Comparison of ENCODE assay signal across 8 cellular contexts in the genomic region with DNA sequence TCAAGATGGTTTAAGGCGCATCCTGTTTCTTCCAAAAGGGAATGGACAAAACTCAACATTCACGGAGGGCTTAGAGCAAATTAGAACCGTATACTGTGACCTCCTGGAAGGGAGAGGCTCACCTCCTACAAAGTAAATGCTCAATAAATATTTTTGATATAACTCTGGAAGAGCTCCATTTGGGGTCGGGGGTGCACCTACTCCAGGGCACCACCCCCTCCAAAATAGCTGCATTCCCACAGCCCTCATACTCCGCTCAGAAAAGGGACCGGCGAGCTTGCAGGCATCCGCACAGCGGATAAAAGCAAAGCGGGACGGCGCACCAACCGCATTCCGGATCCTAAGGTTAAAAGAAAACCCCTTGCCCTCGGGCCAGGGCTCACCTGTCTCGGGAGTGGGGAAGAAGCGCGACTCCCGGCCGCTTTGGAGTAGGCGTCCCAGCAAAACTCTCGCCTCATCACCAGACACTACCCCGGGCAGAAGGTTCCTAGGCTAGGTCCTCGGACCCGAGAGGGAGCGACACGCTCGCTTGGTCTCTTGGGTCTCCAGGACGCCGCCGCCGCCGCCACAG. TPM values are rescaled to one million over a fixed set of nuclear protein-coding genes. Genes with fewer than 3 reads are reported as not detected.
A peak's percentile ranks its signal among the peaks of the same experiment; 100 is the strongest.
DNase-seq lines count a peak whose midpoint lies in the region; ATAC-seq, FAIRE-seq and TF ChIP-seq lines count a peak whose summit lies in the region.

No MANE protein-coding gene starts in this region.

- TF ChIP-seq POLR2A in GM12878 (IDR thresholded peaks at IDR 0.05; ENCODE audit: low read depth, low read length) = peak; percentile 2; the same call in 1 of the 2 replicates
- no peak for TF ChIP-seq POLR2A in lower leg skin (IDR thresholded peaks at IDR 0.05)

- H3K4me1 Mint-ChIP-seq in Caco-2 (ENCODE audit: low read depth, unreplicated experiment) = peaks cover 10% of the 10 kb centered on the region

- H3K4me1 ChIP-seq in Caco-2 = 0 out of 2 replicates have a peak, but pooled peaks cover 7% of the 10 kb centered on the region
- H3K4me1 ChIP-seq in GM12878 (ENCODE audit: control insufficient read depth, insufficient read depth, low read length) = peaks cover 6% of the 10 kb centered on the region
- no peaks in the 10 kb centered on the region for H3K4me1 ChIP-seq in urinary bladder (ENCODE audit: insufficient read depth)

- H3K27me3 Mint-ChIP-seq in Caco-2 (ENCODE audit: insufficient read depth, unreplicated experiment) = no peaks in the 10 kb centered on the region

- FAIRE-seq in GM12878 (lab: Jason Lieb, UNC) = no peak

- peak; percentile 0 for ATAC-seq in HG03045 (IDR thresholded peaks at IDR 0.05; ENCODE audit: unreplicated experiment)
- ATAC-seq in GM12878 = peak; percentile 1
- no peak for ATAC-seq in HG03378 (IDR thresholded peaks at IDR 0.05; ENCODE audit: unreplicated experiment)
- ATAC-seq in HG03460 (IDR thresholded peaks at IDR 0.05; ENCODE audit: unreplicated experiment) = no peak

- peak overlapping the region; percentile 92 for H3K4me3 Mint-ChIP-seq in Caco-2 (ENCODE audit: unreplicated experiment)

- peak in 1 of 2 experiments; percentile 6 for DNase-seq in Caco-2
- DNase-seq in GM12878 (ENCODE audit: low read depth, low spot score) = no peak
- DNase-seq in lower leg skin (ENCODE audit: low spot score in 2 of 2) = peak in 1 of 2 donors; percentile 25
- DNase-seq in UCSD-AML1 (lab: John Stamatoyannopoulos, UW; ENCODE audit: unreplicated experiment) = no peak

- H4K20me1 ChIP-seq in GM12878 (ENCODE audit: control insufficient read depth, insufficient read depth) = no peaks in the 10 kb centered on the region

- peak overlapping the region; percentile 93 for H3K27ac ChIP-seq in GM12878 (ENCODE audit: control insufficient read depth, insufficient read depth)
- H3K27ac ChIP-seq in urinary bladder (ENCODE audit: low read depth) = no peak overlapping the region

- H3K4me3 ChIP-seq in Caco-2 (ENCODE audit: low read depth, low read length) (peak overlapping the region; percentile 95), GM12878 (peak overlapping the region; percentile 91), lower leg skin (ENCODE audit: low read depth, poor library complexity, severe bottlenecking) (peak overlapping the region; percentile 87), urinary bladder (ENCODE audit: low read depth, low read length) (peak overlapping the region; percentile 66)

- SMC1A ChIA-PET in GM12878 (lab: Charles Lee; ENCODE audit: uncharacterized antibody, unreplicated experiment) = interaction anchor here (0.6 to 1.7 kb wide), 6 partner anchors 10 to 256 kb away, joined by 3 to 8 read pairs (median 4); a partner anchor contains a TSS

- H3K36me3 Mint-ChIP-seq in Caco-2 (ENCODE audit: insufficient read depth, unreplicated experiment) = peaks cover 14% of the 10 kb centered on the region

- intact Hi-C loops in Caco-2 (cut with micrococcal nuclease; ENCODE audit: unreplicated experiment) = loop anchor here (1.0 to 2.0 kb wide), 3 partner anchors 26 to 273 kb away; a partner anchor contains a TSS
- intact Hi-C loops in GM12878 (cut with micrococcal nuclease; ENCODE audit: unreplicated experiment) = loop anchor here (5.0 kb wide), 1 partner anchor 254 kb away; a partner anchor contains a TSS
- intact Hi-C loops in lower leg skin (cut with DNase I; ENCODE audit: low total_unique reads) = no loop called here

- peaks cover 51% of the 10 kb centered on the region for H3K79me2 ChIP-seq in GM12878 (ENCODE audit: control insufficient read depth, insufficient read depth, low read length)

- TF ChIP-seq RAD21 in GM12878 (IDR thresholded peaks at IDR 0.05; ENCODE audit: insufficient read depth, low read depth, low read length) = no peak

- H3K36me3 ChIP-seq in Caco-2 (ENCODE audit: control insufficient read depth, insufficient read depth, low read length) (no peaks in the 10 kb centered on the region), GM12878 (ENCODE audit: control insufficient read depth in 2 of 2, insufficient read depth in 2 of 2, low read length in 1 of 2) (0 out of 4 replicates have a peak, but pooled peaks cover 0 to 4% of the 10 kb centered on the region in 2 experiments), urinary bladder (ENCODE audit: insufficient read depth) (no peaks in the 10 kb centered on the region)

- peak overlapping the region; percentile 96 for H3K27ac Mint-ChIP-seq in Caco-2 (ENCODE audit: unreplicated experiment)

- no peak for TF ChIP-seq EP300 in GM12878 (IDR thresholded peaks at IDR 0.05; ENCODE audit: borderline replicate concordance in 1 of 2, control insufficient read depth in 1 of 2, low read depth in 2 of 2, low read length in 2 of 2)

- in situ Hi-C loops in GM12878 (cut with MboI) = no loop called here

- no peak for TF ChIP-seq CTCF in Caco-2 (IDR thresholded peaks at IDR 0.05; ENCODE audit: insufficient read depth in 1 of 2, low read depth in 1 of 2, low read length in 1 of 2, severe bottlenecking in 1 of 2, unreplicated experiment in 1 of 2)
- no peak for TF ChIP-seq CTCF in GM12878 (IDR thresholded peaks at IDR 0.05 in 2 of 3, conservative IDR thresholded peaks at IDR 0.05 in 1 of 3; ENCODE audit: control insufficient read depth in 2 of 3, extremely low read depth in 1 of 3, insufficient read depth in 1 of 3, low read depth in 3 of 3, low read length in 3 of 3)
- TF ChIP-seq CTCF in lower leg skin (IDR thresholded peaks at IDR 0.05) = no peak

- BruUV-seq in Caco-2 (replicated peaks; lab: Mats Ljungman, UMichigan) (no TSS peak), GM12878 (replicated peaks; lab: Mats Ljungman, UMichigan) (no TSS peak)

- peak overlapping the region; percentile 96 for H2AFZ ChIP-seq in GM12878 (ENCODE audit: control insufficient read depth, low read depth, low read length)

- POLR2A ChIA-PET in Caco-2 (lab: Charles Lee) = interaction anchor here (0.5 to 1.8 kb wide), 6 partner anchors 9 to 254 kb away, joined by 3 to 10 read pairs (median 4); a partner anchor contains a TSS
- POLR2A ChIA-PET in GM12878 (lab: Charles Lee) = interaction anchor here (1.4 to 1.8 kb wide), 3 partner anchors 9 to 254 kb away, joined by 5 to 10 read pairs (median 5); a partner anchor contains a TSS

- peak overlapping the region; percentile 2 for H3K4me2 ChIP-seq in GM12878 (ENCODE audit: control insufficient read depth, insufficient read depth)

- H3K27me3 ChIP-seq in Caco-2 (replicated peaks; ENCODE audit: control insufficient read depth, insufficient read depth, low read length) (no peaks in the 10 kb centered on the region), GM12878 (replicated peaks in 1 of 2; ENCODE audit: control insufficient read depth in 2 of 2, insufficient read depth in 2 of 2, low read length in 1 of 2) (no peaks in the 10 kb centered on the region)

- RAD21 ChIA-PET in GM12878 (lab: Charles Lee; ENCODE audit: unreplicated experiment) = interaction anchor here (1.0 to 1.6 kb wide), 3 partner anchors 12 to 545 kb away, joined by 3 to 6 read pairs (median 4); no protein-coding TSS in a partner anchor

- CTCF ChIA-PET in Caco-2 (lab: Charles Lee) = interaction anchor here (0.7 kb wide), 1 partner anchor 29 kb away, joined by 3 read pairs; no protein-coding TSS in a partner anchor
- CTCF ChIA-PET in GM12878 (lab: Yijun Ruan, JAX) = interaction anchor here (0.5 to 1.0 kb wide), 3 partner anchors 40 to 495 kb away, joined by 3 read pairs; no protein-coding TSS in a partner anchor

- WGBS in GM12878 (ENCODE audit: insufficient coverage, insufficient replicate concordance, low lambda C conversion rate, missing lambda C conversion rate) = 2% methylated on average over 33 of the region's 33 CpGs
- WGBS in lower leg skin, 2 donors = 0 to 1% methylated on average over 32 to 33 of the region's 33 CpGs
- WGBS in urinary bladder = under 1% methylated on average over 33 of the region's 33 CpGs

- H3K9me3 Mint-ChIP-seq in Caco-2 (ENCODE audit: unreplicated experiment) = no peaks in the 10 kb centered on the region

- H3K9ac ChIP-seq in GM12878 (ENCODE audit: control insufficient read depth, insufficient read depth, low read length) = peak overlapping the region; percentile 95

- H3K9me3 ChIP-seq in Caco-2 = no peaks in the 10 kb centered on the region
- no peaks in the 10 kb centered on the region for H3K9me3 ChIP-seq in GM12878 (replicated peaks; ENCODE audit: control insufficient read depth, insufficient read depth, low read length)

RNA-seq across cellular contexts. Expression of a gene that starts 0.4 kb away (rescaled TPM):
- total RNA-seq in Caco-2 (2022) = 14.1 and 16.2 TPM in 2 replicates
- 106 and 107 TPM in 2 replicates for total RNA-seq in GM12878 (2013; cell fraction: nucleolus; rRNA removed)
- 7.9 TPM in 2 replicates for total RNA-seq in GM12878 (2014; rRNA removed)
- 6.6 and 8.6 TPM in 2 replicates for total RNA-seq in GM12878 (2014; rRNA removed; fragmentation: Illumina TruSeq; extraction: Trizol)
- 4.6 and 6.6 TPM in 2 replicates for total RNA-seq in GM12878 (2021)
- 3.4 TPM for polyA plus RNA-seq in GM12878 (2011; ENCODE audit: low read depth)
- polyA plus RNA-seq in GM12878 (2011; rRNA removed) = 7.5 and 9.3 TPM in 2 replicates
- polyA plus RNA-seq in GM12878 (2011; cell fraction: cytosol; rRNA removed) = 4.6 and 5.1 TPM in 2 replicates
- polyA plus RNA-seq in GM12878 (2011; cell fraction: nucleus; rRNA removed) = 10.8 and 12.6 TPM in 2 replicates
- 3.6 and 4.6 TPM in 2 replicates for polyA plus RNA-seq in GM12878 (2012)
- 3.2 and 4.7 TPM in 2 replicates for polyA plus RNA-seq in GM12878 (2014; fragmentation: Illumina TruSeq; extraction: Trizol)
- 1 to 10 TPM; 2.1 to 2.7 TPM for polyA plus RNA-seq in GM12878 (2014; fragmentation: Nextera tagmentation; extraction: Ambion mirVana)
- 3.6 and 3.8 TPM in 2 replicates for polyA plus RNA-seq in GM12878 (2014; rRNA removed)
- 1 to 10 TPM; 4.0 to 5.1 TPM for polyA plus RNA-seq in GM12878 (2016; fragmentation: Nextera tagmentation; extraction: Ambion mirVana)
- polyA minus RNA-seq in GM12878 (2011; rRNA and poly(A)+ RNA removed) = 27.4 and 32.5 TPM in 2 replicates
- 4.0 and 9.1 TPM in 2 replicates for polyA minus RNA-seq in GM12878 (2011; cell fraction: cytosol; rRNA and poly(A)+ RNA removed)
- polyA minus RNA-seq in GM12878 (2011; cell fraction: nucleus; rRNA and poly(A)+ RNA removed) = 54.0 and 86.0 TPM in 2 replicates
- 10 to 100 TPM in 1 of 4 donors, 1 to 10 TPM in 3; 4.5 to 10.2 (median 5.5) TPM for total RNA-seq in lower leg skin
- total RNA-seq in urinary bladder = 49.2 TPM
- polyA plus RNA-seq in urinary bladder = 3.8 TPM

RNA-seq across cellular contexts. Expression of a gene that starts 0.9 kb away (rescaled TPM):
- total RNA-seq in Caco-2 (2022) (159 and 181 TPM in 2 replicates), GM12878 (2014; rRNA removed) (315 and 377 TPM in 2 replicates), GM12878 (2014; rRNA removed; fragmentation: Illumina TruSeq; extraction: Trizol) (300 and 303 TPM in 2 replicates), GM12878 (2021) (254 and 272 TPM in 2 replicates), lower leg skin (100 to 1,000 TPM in 3 of 4 donors, 10 to 100 TPM in 1; 80.9 to 150 (median 115) TPM), urinary bladder (147 TPM)
- 286 and 299 TPM in 2 replicates for total RNA-seq in GM12878 (2013; cell fraction: nucleolus; rRNA removed)
- polyA plus RNA-seq in GM12878 (2011; ENCODE audit: low read depth) = 200 TPM
- polyA plus RNA-seq in GM12878 (2011; rRNA removed) (564 and 790 TPM in 2 replicates), GM12878 (2014; fragmentation: Illumina TruSeq; extraction: Trizol) (291 and 330 TPM in 2 replicates), GM12878 (2014; fragmentation: Nextera tagmentation; extraction: Ambion mirVana) (1,000 to 10,000 TPM; 1,221 to 1,581 TPM), GM12878 (2014; rRNA removed) (237 and 271 TPM in 2 replicates), GM12878 (2016; fragmentation: Nextera tagmentation; extraction: Ambion mirVana) (100 to 1,000 TPM; 697 to 775 TPM), urinary bladder (192 TPM)
- polyA plus RNA-seq in GM12878 (2011; cell fraction: cytosol; rRNA removed) = 326 and 377 TPM in 2 replicates
- polyA plus RNA-seq in GM12878 (2011; cell fraction: nucleus; rRNA removed) = 225 and 226 TPM in 2 replicates
- 230 and 235 TPM in 2 replicates for polyA plus RNA-seq in GM12878 (2012)
- 236 and 255 TPM in 2 replicates for polyA minus RNA-seq in GM12878 (2011; rRNA and poly(A)+ RNA removed)
- polyA minus RNA-seq in GM12878 (2011; cell fraction: cytosol; rRNA and poly(A)+ RNA removed) = 74.6 and 83.7 TPM in 2 replicates
- polyA minus RNA-seq in GM12878 (2011; cell fraction: nucleus; rRNA and poly(A)+ RNA removed) = 107 and 128 TPM in 2 replicates

Comparison
In these comparisons a context has a peak if more than half of its experiments do, and no peak if none do; other contexts are left out.
1. ATAC-seq: peak in HG03045 (single experiment) and GM12878 (single experiment); none in HG03378 (single experiment) and HG03460 (single experiment).
2. Peak in every context shown above with its lines, with median percentiles within 50 percentile points of each other: H3K4me3 ChIP-seq.